8 cellular contexts compared by ENCODE assay signal in genomic region chr4:82284475-82284857, GRCh38.
DNase-seq lines count a peak whose midpoint lies in the region; ATAC-seq, FAIRE-seq and TF ChIP-seq lines count a peak whose summit lies in the region.

No MANE protein-coding gene starts in this region.

- peak overlapping the region in 4 of 5 experiments; percentile 5 to 90 (median 44) for H3K27ac Mint-ChIP-seq in brain

- POLR2A ChIA-PET in A549 (lab: Yijun Ruan, JAX): interaction anchor here (1.3 to 1.4 kb wide), 2 partner anchors 90 to 145 kb away, joined by 4 to 11 read pairs; partner anchors contain the start of gene HNRNPD

- H3K9me3 ChIP-seq in A549: no peaks in the 10 kb centered on the region
- no peaks in the 10 kb centered on the region for H3K9me3 ChIP-seq in HUES64 (ENCODE audit: insufficient read depth, low read depth, low read length)

- H3K27me3 ChIP-seq in HUES64 (ENCODE audit: insufficient read depth, low read length): peaks cover 6% of the 10 kb centered on the region; the same call in 1 of the 2 replicates

- H3K9ac ChIP-seq in HUES64 (ENCODE audit: low read depth, low read length): no peak overlapping the region

- 2% methylated on average over 9 of the region's 9 CpGs for WGBS in A549 (ENCODE audit: missing lambda C conversion rate)
- WGBS in HUES64: 6% methylated on average over 7 of the region's 9 CpGs

- H3K27ac ChIP-seq in A549: no peak overlapping the region
- no peak overlapping the region for H3K27ac ChIP-seq in HUES64 (ENCODE audit: low read depth, low read length)

- DNase-seq in A549 (ENCODE audit: low read depth in 1 of 2, low spot score in 1 of 2) (no peak), middle frontal gyrus (ENCODE audit: extremely low spot score, low spot score) (peak; percentile 6), NCI-H446 treated with DMSO at 0.1 percent for 48 hours (lab: John Stamatoyannopoulos, UW) (no peak), 8988T (no peak), NCI-H69 (lab: John Stamatoyannopoulos, UW) (no peak)

- peak overlapping the region; percentile 83 to 84 (median 83) for H3K4me3 Mint-ChIP-seq in brain

- H3K4me1 Mint-ChIP-seq in brain: peaks cover 18% of the 10 kb centered on the region

- H3K4me2 ChIP-seq in A549: peak overlapping the region; percentile 92

- no peak for FAIRE-seq in A549 (lab: Jason Lieb, UNC)

- TF ChIP-seq POLR2A in A549 (IDR thresholded peaks at IDR 0.05; ENCODE audit: low read length): no peak

- no peaks in the 10 kb centered on the region for H3K36me3 Mint-ChIP-seq in brain

- TF ChIP-seq RAD21 in A549 (conservative IDR thresholded peaks at IDR 0.05 in 1 of 2, IDR thresholded peaks at IDR 0.05 in 1 of 2): no peak

- 0 out of 3 replicates have a peak, but pooled peaks cover 4% of the 10 kb centered on the region for H3K4me1 ChIP-seq in A549
- H3K4me1 ChIP-seq in HUES64 (ENCODE audit: insufficient read depth, low read length): no peaks in the 10 kb centered on the region

- H3K4me3 ChIP-seq in A549 (peak overlapping the region; percentile 43), HUES64 (ENCODE audit: low read length) (peak overlapping the region; percentile 58)

- CTCF ChIA-PET in A549 (lab: Yijun Ruan, JAX): interaction anchor here (0.6 to 4.8 kb wide), 6 partner anchors 9 to 831 kb away, joined by 3 to 20 read pairs (median 4); no protein-coding TSS in a partner anchor

- peaks cover 22% of the 10 kb centered on the region for H3K27me3 Mint-ChIP-seq in brain

- TF ChIP-seq EP300 in A549 (IDR thresholded peaks at IDR 0.05): no peak

- TF ChIP-seq CTCF in A549 (IDR thresholded peaks at IDR 0.05) (no peak), brain (conservative IDR thresholded peaks at IDR 0.05) (no peak)

- H3K36me3 ChIP-seq in HUES64 (ENCODE audit: insufficient read depth, low read length): no peaks in the 10 kb centered on the region

- peaks cover 0 to 2% (median 0%) of the 10 kb centered on the region in 5 experiments for H3K9me3 Mint-ChIP-seq in brain

- ATAC-seq in A549 (peak in 1 of 2 experiments; percentile 18; a peak in 1 of 6 replicates), GM19455 (IDR thresholded peaks at IDR 0.05; ENCODE audit: unreplicated experiment) (no peak)

TF ChIP-seq in A549, 52 proteins besides CTCF, POLR2A, EP300 and RAD21:
- TF ChIP-seq FOSL2 (IDR thresholded peaks at IDR 0.05) (no peak), FOSL2 (CRISPR knock-in tag; IDR thresholded peaks at IDR 0.05) (no peak), ESRRA (IDR thresholded peaks at IDR 0.05; ENCODE audit: borderline replicate concordance, low read length) (no peak), CBX2 (IDR thresholded peaks at IDR 0.05; ENCODE audit: borderline replicate concordance, low read depth) (no peak), RNF2 (IDR thresholded peaks at IDR 0.05; ENCODE audit: borderline replicate concordance, low read depth) (0 out of 2 replicates have a peak, but pooled peaks have one; percentile 45), TFCP2L1 (CRISPR knock-in tag; IDR thresholded peaks at IDR 0.05) (no peak), PHF8 (IDR thresholded peaks at IDR 0.05; ENCODE audit: borderline replicate concordance, low read depth) (no peak)
- TF ChIP-seq, protein P1, sequence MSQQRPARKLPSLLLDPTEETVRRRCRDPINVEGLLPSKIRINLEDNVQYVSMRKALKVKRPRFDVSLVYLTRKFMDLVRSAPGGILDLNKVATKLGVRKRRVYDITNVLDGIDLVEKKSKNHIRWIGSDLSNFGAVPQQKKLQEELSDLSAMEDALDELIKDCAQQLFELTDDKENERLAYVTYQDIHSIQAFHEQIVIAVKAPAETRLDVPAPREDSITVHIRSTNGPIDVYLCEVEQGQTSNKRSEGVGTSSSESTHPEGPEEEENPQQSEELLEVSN (IDR thresholded peaks at IDR 0.05; ENCODE audit: borderline replicate concordance, low read depth): no peak
